8 cellular contexts compared by ENCODE assay signal in the genomic region with DNA sequence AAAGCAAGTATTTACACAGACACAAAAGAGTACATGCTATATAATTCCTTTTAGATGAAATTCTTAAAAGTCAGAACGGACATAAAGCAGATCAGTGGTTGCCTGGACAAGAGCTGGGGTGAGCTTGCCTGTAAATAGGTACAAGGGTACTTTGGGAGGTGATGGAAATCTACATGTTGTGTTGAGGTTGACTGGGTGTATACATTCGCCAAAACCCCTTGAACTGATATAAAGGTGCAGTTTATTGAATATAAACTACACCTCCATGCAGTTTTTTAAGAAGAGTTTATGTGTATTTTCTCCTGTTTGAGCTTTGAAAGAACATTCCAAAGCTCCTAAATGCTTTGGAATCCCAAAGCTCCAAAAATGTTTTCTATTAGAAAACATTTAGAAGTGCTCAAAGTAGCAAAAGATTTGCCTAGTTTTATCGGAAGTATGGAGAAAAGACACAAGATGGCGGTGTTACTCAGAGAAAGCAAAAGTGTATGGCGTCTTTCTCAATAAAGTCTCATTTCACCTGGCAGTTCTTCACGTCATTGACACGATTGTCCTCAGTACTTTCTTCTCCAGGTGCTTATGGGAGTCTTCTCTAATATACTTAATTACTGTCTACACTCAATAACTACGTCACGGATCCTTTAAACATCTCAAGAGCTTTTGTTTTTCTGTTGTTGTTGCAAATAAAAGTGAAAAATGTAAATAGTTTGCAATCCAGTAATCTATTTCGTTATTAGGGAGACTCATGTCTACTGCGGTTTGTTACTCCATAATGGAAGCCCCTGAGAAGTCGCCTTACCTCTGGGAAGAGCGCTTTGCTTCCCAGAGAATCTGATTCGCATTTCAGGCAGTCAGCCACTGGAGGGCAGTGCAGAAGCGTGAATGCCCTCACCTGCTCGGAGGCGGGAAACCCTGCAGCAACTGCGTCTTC. TPM values are rescaled to one million over a fixed set of nuclear protein-coding genes. Genes with fewer than 3 reads are reported as not detected.
A peak's percentile ranks its signal among the peaks of the same experiment; 100 is the strongest.
DNase-seq lines count a peak whose midpoint lies in the region; ATAC-seq and TF ChIP-seq lines count a peak whose summit lies in the region.

No MANE protein-coding gene starts in this region.

- TF ChIP-seq CTCF in CD8-positive, alpha-beta T cell (IDR thresholded peaks at IDR 0.05), result peak; percentile 76
- peak; percentile 68 for TF ChIP-seq CTCF in GM20000 (IDR thresholded peaks at IDR 0.05; ENCODE audit: extremely low read depth, missing control alignments)

- H3K9ac ChIP-seq in HUES48 (ENCODE audit: low read depth, low read length), result no peak overlapping the region

- peak; percentile 29 to 71 (median 55) for DNase-seq in CD8-positive, alpha-beta T cell
- DNase-seq in GM20000 (ENCODE audit: low spot score) (peak; percentile 59), NOMO-1 treated with DMSO at 0.1 percent for 48 hours (lab: John Stamatoyannopoulos, UW; ENCODE audit: unreplicated experiment) (peak; percentile 56), activated T-cell treated with anti-CD3 and anti-CD28 coated beads for 4 hours (peak; percentile 48), naive B cell (peak; percentile 20)
- DNase-seq in stimulated activated naive B cell treated with anti-CD40 and anti-IgM and Interleukin-4, amounts not matched to agents 10 μg/mL and 1 μg/mL and 100 μg/mL, for 72 hours, result peak; percentile 44

- peak overlapping the region; percentile 81 for H3K27ac Mint-ChIP-seq in CD8-positive, alpha-beta T cell
- no peak overlapping the region for H3K27ac Mint-ChIP-seq in naive B cell
- H3K27ac Mint-ChIP-seq in stimulated activated naive B cell treated with anti-CD40 and anti-IgM and Interleukin-4, amounts not matched to agents 10 μg/mL and 1 μg/mL and 100 μg/mL, for 72 hours, result no peak overlapping the region

- no peaks in the 10 kb centered on the region for H3K36me3 ChIP-seq in CD8-positive, alpha-beta T cell (ENCODE audit: insufficient read depth, low read length)
- H3K36me3 ChIP-seq in HUES48 (ENCODE audit: control insufficient read depth, insufficient read depth, low read length), result no peaks in the 10 kb centered on the region
- H3K36me3 ChIP-seq in esophagus (ENCODE audit: control insufficient read depth in 2 of 2, insufficient read depth in 2 of 2, low read length in 1 of 2), result no peaks in the 10 kb centered on the region

- CTCF ChIA-PET in CD8-positive, alpha-beta T cell (lab: Charles Lee), result interaction anchor here (0.7 to 4.2 kb wide), 9 partner anchors 9 to 482 kb away, joined by 3 to 54 read pairs (median 6); a partner anchor contains a TSS

- peaks cover 22% of the 10 kb centered on the region for H3K27me3 Mint-ChIP-seq in CD8-positive, alpha-beta T cell (ENCODE audit: low read depth)
- peaks cover 25 to 36% (median 31%) of the 10 kb centered on the region in 3 donors for H3K27me3 Mint-ChIP-seq in naive B cell
- H3K27me3 Mint-ChIP-seq in stimulated activated naive B cell treated with anti-CD40 and anti-IgM and Interleukin-4, amounts not matched to agents 10 μg/mL and 1 μg/mL and 100 μg/mL, for 72 hours, result peaks cover 20 to 31% of the 10 kb centered on the region in 2 donors

- WGBS in esophagus, 2 donors, result 16 to 18% methylated on average over 18 of the region's 18 CpGs

- intact Hi-C loops in CD8-positive, alpha-beta T cell (cut with DNase I, micrococcal nuclease), result loop anchor here (1.0 to 2.0 kb wide), 3 partner anchors 481 to 641 kb away; no protein-coding TSS in a partner anchor

- H3K9me3 Mint-ChIP-seq in CD8-positive, alpha-beta T cell, result peaks cover 18% of the 10 kb centered on the region
- H3K9me3 Mint-ChIP-seq in naive B cell, result peaks cover 11 to 27% (median 25%) of the 10 kb centered on the region in 7 donors
- peaks cover 12 to 14% of the 10 kb centered on the region in 2 donors for H3K9me3 Mint-ChIP-seq in stimulated activated naive B cell treated with anti-CD40 and anti-IgM and Interleukin-4, amounts not matched to agents 10 μg/mL and 1 μg/mL and 100 μg/mL, for 72 hours

- peak overlapping the region; percentile 1 for H3K27ac ChIP-seq in CD8-positive, alpha-beta T cell (ENCODE audit: low read depth, low read length)
- H3K27ac ChIP-seq in HUES48 (ENCODE audit: low read depth, low read length), result no peak overlapping the region
- no peak overlapping the region for H3K27ac ChIP-seq in esophagus (ENCODE audit: low read depth in 2 of 2, low read length in 1 of 2)

- POLR2A ChIA-PET in CD8-positive, alpha-beta T cell (lab: Charles Lee), result interaction anchor here (1.5 kb wide), 1 partner anchor 15 kb away, joined by 6 read pairs; a partner anchor contains a TSS

- H3K4me1 ChIP-seq in CD8-positive, alpha-beta T cell (ENCODE audit: insufficient read depth, low read length), result no peaks in the 10 kb centered on the region
- H3K4me1 ChIP-seq in HUES48 (ENCODE audit: control insufficient read depth, insufficient read depth, low read length), result no peaks in the 10 kb centered on the region; the same call in 1 of the 2 replicates
- no peaks in the 10 kb centered on the region for H3K4me1 ChIP-seq in esophagus (ENCODE audit: control insufficient read depth in 2 of 2, insufficient read depth in 2 of 2, low read length in 1 of 2)

- H3K27me3 ChIP-seq in CD8-positive, alpha-beta T cell (ENCODE audit: insufficient read depth, low read length), result no peaks in the 10 kb centered on the region
- H3K27me3 ChIP-seq in HUES48 (ENCODE audit: control insufficient read depth, insufficient read depth, low read length) (no peaks in the 10 kb centered on the region), esophagus (ENCODE audit: control insufficient read depth in 1 of 2, insufficient read depth in 2 of 2, low read length in 2 of 2) (peaks cover 0 to 2% of the 10 kb centered on the region in 2 donors)

- H3K4me1 Mint-ChIP-seq in CD8-positive, alpha-beta T cell (ENCODE audit: low read depth), result peaks cover 2% of the 10 kb centered on the region
- peaks cover 0 to 11% (median 5%) of the 10 kb centered on the region in 3 donors for H3K4me1 Mint-ChIP-seq in naive B cell
- H3K4me1 Mint-ChIP-seq in stimulated activated naive B cell treated with anti-CD40 and anti-IgM and Interleukin-4, amounts not matched to agents 10 μg/mL and 1 μg/mL and 100 μg/mL, for 72 hours, result no peaks in the 10 kb centered on the region

- peak overlapping the region; percentile 81 for H3K4me3 Mint-ChIP-seq in CD8-positive, alpha-beta T cell
- peak overlapping the region; percentile 57 to 86 (median 74) for H3K4me3 Mint-ChIP-seq in naive B cell
- H3K4me3 Mint-ChIP-seq in stimulated activated naive B cell treated with anti-CD40 and anti-IgM and Interleukin-4, amounts not matched to agents 10 μg/mL and 1 μg/mL and 100 μg/mL, for 72 hours, result peak overlapping the region; percentile 66 to 71

- H3K36me3 Mint-ChIP-seq in CD8-positive, alpha-beta T cell, result peaks cover 5% of the 10 kb centered on the region
- peaks cover 0 to 17% of the 10 kb centered on the region in 2 donors for H3K36me3 Mint-ChIP-seq in naive B cell
- peaks cover 9 to 14% of the 10 kb centered on the region in 2 donors for H3K36me3 Mint-ChIP-seq in stimulated activated naive B cell treated with anti-CD40 and anti-IgM and Interleukin-4, amounts not matched to agents 10 μg/mL and 1 μg/mL and 100 μg/mL, for 72 hours

- ATAC-seq in CD8-positive, alpha-beta T cell, result peak; percentile 79
- peak; percentile 68 to 70 for ATAC-seq in naive B cell (ENCODE audit: low read depth in 2 of 2)
- peak; percentile 80 to 87 for ATAC-seq in stimulated activated naive B cell treated with anti-CD40 and anti-IgM and Interleukin-4, amounts not matched to agents 10 μg/mL and 1 μg/mL and 100 μg/mL, for 72 hours (replicated peaks)

- H3K4me3 ChIP-seq in CD8-positive, alpha-beta T cell (ENCODE audit: low read depth, low read length), result peak overlapping the region; percentile 47
- H3K4me3 ChIP-seq in HUES48 (ENCODE audit: low read depth, low read length) (0 out of 2 replicates have a peak overlapping the region, but pooled peaks have one; percentile 17), esophagus (ENCODE audit: low read depth in 1 of 2, low read length in 2 of 2) (peak overlapping the region; percentile 3 to 37)

- H3K9me3 ChIP-seq in CD8-positive, alpha-beta T cell (ENCODE audit: low read length), result no peaks in the 10 kb centered on the region
- H3K9me3 ChIP-seq in HUES48 (ENCODE audit: control insufficient read depth, insufficient read depth, low read length) (no peaks in the 10 kb centered on the region), esophagus (ENCODE audit: control insufficient read depth in 2 of 2, insufficient read depth in 1 of 2, low read depth in 1 of 2, low read length in 1 of 2) (no peaks in the 10 kb centered on the region)

RNA-seq across cellular contexts. Expression of a gene that starts 14.7 kb away (rescaled TPM):
- total RNA-seq in CD8-positive, alpha-beta T cell, result 10 to 100 TPM; 50.5 to 58.0 TPM
- polyA plus RNA-seq in esophagus (100 to 1,000 TPM; 132 to 290 TPM), naive B cell (ENCODE audit: low read depth in 6 of 6) (100 to 1,000 TPM; 120 to 189 (median 179) TPM)
